1 cellular context compared by ENCODE assay signal in the genomic region with DNA sequence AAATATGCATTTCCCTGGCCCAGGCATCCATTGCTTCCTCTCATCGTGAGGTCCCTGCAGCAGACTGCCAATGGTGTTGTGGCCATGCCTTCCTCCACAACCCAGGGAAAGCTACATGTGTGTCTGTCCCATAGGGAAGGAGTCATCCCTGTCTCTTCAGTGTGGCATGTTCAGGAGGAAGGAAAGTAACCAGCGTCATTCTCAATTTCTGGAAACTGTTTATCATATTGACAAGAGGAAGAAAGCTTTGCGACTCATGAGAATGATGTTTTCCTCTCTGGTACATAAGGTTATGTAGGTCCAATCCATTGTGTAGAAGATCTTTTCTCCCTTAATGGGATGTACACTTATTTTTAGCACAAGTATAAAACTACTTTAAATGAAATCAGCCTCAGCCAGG.
A peak's percentile ranks its signal among the peaks of the same experiment; 100 is the strongest.
TF ChIP-seq lines count a peak whose summit lies in the region.

No MANE protein-coding gene starts in this region.

TF ChIP-seq in endothelial cell of umbilical vein, 7 proteins besides CTCF, POLR2A, EP300 and RAD21:
- TF ChIP-seq JUN (IDR thresholded peaks at IDR 0.05; ENCODE audit: borderline replicate concordance, insufficient read depth, insufficient read length, low read depth): peak; percentile 38
- TF ChIP-seq GATA2 (IDR thresholded peaks at IDR 0.05; ENCODE audit: insufficient read depth, insufficient read length, low read depth, low read length): peak; percentile 6
- TF ChIP-seq POLR2AphosphoS5 (IDR thresholded peaks at IDR 0.05; ENCODE audit: insufficient read depth, low read depth, low read length): peak; percentile 15
